In the genomic region with DNA sequence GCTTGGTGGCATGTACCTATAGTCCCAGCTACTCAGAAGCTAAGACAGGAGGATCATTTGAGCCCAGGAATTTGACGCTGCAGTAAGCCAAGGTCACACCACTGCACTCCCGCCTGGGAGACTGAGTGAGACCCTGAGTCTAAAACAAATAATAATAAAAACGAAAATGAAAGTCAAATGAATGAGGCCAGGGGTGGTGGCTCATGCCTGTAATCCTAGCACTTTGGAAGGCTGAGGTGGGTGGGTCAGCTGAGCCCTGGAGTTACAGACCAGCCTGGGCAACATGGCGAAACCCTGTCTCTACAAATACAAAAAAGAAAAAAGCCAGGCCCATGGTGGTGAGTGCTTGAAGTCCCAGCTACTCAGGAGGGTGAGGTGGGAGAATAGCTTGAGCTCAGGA, we compare ENCODE assay signal across 4 cellular contexts. TPM values are rescaled to one million over a fixed set of nuclear protein-coding genes. Genes with fewer than 3 reads are reported as not detected.
"Had no signal": no experiment of that assay in that cellular context is flagged by ENCODE, and none has a peak within 500 bp of the region (broad histone marks: within the 10 kb centered on the region; RNA-seq: fewer than 3 reads in every experiment).

No MANE protein-coding gene starts in this region.

RNA-seq across cellular contexts. Expression of a gene that starts 59.5 kb away (rescaled TPM):
- total RNA-seq: activated naive CD4-positive, alpha-beta T cell treated with anti-CD3 and anti-CD28 coated beads for 36 hours; activated T-helper 1 cell treated with anti-CD3 and anti-CD28 coated beads, Interleukin-12 subunit alpha, Interleukin-12 subunit beta, Interleukin-2, Interleukin-4 antibody, amounts not matched to agents 30 ng/mL and 10 ng/mL and 1 ng/mL, durations not matched to agents 14 hours and 24 hours and 36 hours; aorta; ascending aorta had no signal
